In the genomic region with DNA sequence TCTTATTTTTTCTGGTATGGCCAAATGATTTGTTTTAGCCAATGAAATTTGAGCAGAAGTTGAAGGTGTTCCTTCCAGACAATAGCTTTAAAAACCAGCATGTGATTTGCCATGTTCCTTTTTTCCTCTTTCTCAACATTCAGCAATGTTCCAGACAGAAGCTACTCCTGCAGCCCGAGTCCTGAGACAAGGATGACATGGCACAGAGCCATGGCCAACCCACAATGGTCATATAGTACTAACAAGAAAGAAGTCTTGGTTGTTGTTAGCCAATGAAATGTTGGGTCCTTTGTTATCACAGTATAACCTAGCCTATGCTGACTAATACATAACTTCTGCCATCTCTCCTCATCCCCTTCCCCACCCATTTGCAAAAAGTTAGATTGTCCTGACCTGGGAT, we compare ENCODE assay signal across 28 cellular contexts.
"Had no signal": no experiment of that assay in that cellular context is flagged by ENCODE, and none has a peak within 500 bp of the region (broad histone marks: within the 10 kb centered on the region; RNA-seq: fewer than 3 reads in every experiment).

No MANE protein-coding gene starts in this region.

- H3K27me3 ChIP-seq: adrenal gland, body of pancreas, colonic mucosa, esophagus muscularis mucosa had no signal

- DNase-seq: activated CD4-positive, alpha-beta memory T cell treated with anti-CD3 and anti-CD28 coated beads for 36 hours; activated CD4-positive, alpha-beta T cell treated with anti-CD3 and anti-CD28 coated beads for 36 hours; activated CD4-positive, alpha-beta T cell treated with anti-CD3 and anti-CD28 coated beads, Interleukin-2, amount 10 ng/mL, durations not matched to agents 24 days and 14 days; activated CD4-positive, CD25-positive, alpha-beta regulatory T cell; activated CD4-positive, CD25-positive, alpha-beta regulatory T cell treated with anti-CD3 and anti-CD28 coated beads, Interleukin-2, amount 50 U/mL, for 72 hours; activated CD8-positive, alpha-beta memory T cell treated with anti-CD3 and anti-CD28 coated beads, Interleukin-2, amount 10 ng/mL, durations not matched to agents 7 days and 5 days; activated CD8-positive, alpha-beta memory T cell treated with anti-CD3 and anti-CD28 coated beads, Interleukin-2, amount 50 U/mL, for 4 hours; activated CD8-positive, alpha-beta T cell treated with anti-CD3 and anti-CD28 coated beads, Interleukin-2, amount 10 ng/mL, durations not matched to agents 7 days and 5 days; activated effector memory CD4-positive, alpha-beta T cell treated with anti-CD3 and anti-CD28 coated beads, Interleukin-2, amount 50 U/mL, for 16 hours; activated naive CD4-positive, alpha-beta T cell treated with anti-CD3 and anti-CD28 coated beads for 36 hours; activated naive CD8-positive, alpha-beta T cell treated with anti-CD3 and anti-CD28 coated beads for 36 hours; activated naive CD8-positive, alpha-beta T cell treated with anti-CD3 and anti-CD28 coated beads, Interleukin-2, amount 50 U/mL, for 24 hours; activated T-cell treated with anti-CD3 and anti-CD28 coated beads, Interleukin-2, amount 50 U/mL, for 1 hour; activated T-cell treated with anti-CD3 and anti-CD28 coated beads, Interleukin-2, amount 50 U/mL, for 48 hours; amygdala; central memory CD4-positive, alpha-beta T cell; cerebellar nuclear complex; colonic mucosa; dorsolateral prefrontal cortex; effector memory CD4-positive, alpha-beta T cell; endodermal cell; erythroblast; foreskin melanocyte; head of caudate nucleus; T-helper 2 cell had no signal

- H3K36me3 ChIP-seq: adrenal gland, colonic mucosa, esophagus muscularis mucosa had no signal

- H3K27ac ChIP-seq: adrenal gland, body of pancreas, colonic mucosa, dorsolateral prefrontal cortex, esophagus muscularis mucosa had no signal

- ATAC-seq: activated CD4-positive, alpha-beta T cell treated with anti-CD3 and anti-CD28 coated beads for 36 hours; activated CD8-positive, alpha-beta memory T cell treated with anti-CD3 and anti-CD28 coated beads, Interleukin-2, amount 10 ng/mL, durations not matched to agents 7 days and 5 days; activated CD8-positive, alpha-beta T cell treated with anti-CD3 and anti-CD28 coated beads, Interleukin-2, amount 10 ng/mL, durations not matched to agents 7 days and 5 days; activated naive CD8-positive, alpha-beta T cell treated with anti-CD3 and anti-CD28 coated beads, Interleukin-2, amount 50 U/mL, for 24 hours; body of pancreas had no signal

- H3K9me3 ChIP-seq: adrenal gland, body of pancreas, colonic mucosa, esophagus muscularis mucosa had no signal

- H3K4me3 ChIP-seq: adrenal gland, body of pancreas, colonic mucosa, dorsolateral prefrontal cortex, esophagus muscularis mucosa had no signal

- H3K4me1 ChIP-seq: adrenal gland, body of pancreas, colonic mucosa, esophagus muscularis mucosa had no signal
